9 cellular contexts compared by ENCODE assay signal in the genomic region with DNA sequence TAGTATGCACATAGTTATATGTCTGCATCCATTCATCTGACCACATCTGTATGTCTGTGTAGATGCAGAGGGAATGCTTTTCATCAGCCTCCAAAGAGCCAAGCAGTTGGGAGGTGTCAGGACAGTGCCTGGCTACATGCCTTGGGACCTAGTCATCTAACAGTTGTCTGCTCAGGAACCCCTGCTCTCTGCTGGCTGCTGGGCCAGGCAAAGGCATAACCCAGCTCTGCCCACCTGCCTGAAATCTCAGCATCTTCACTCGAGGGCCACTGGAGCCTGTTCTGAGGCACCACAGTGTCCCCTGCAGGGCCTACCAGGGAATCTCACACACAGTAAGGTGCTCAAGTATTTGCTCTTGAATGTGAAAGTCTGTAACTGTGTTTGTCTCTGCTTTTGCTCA. TPM values are rescaled to one million over a fixed set of nuclear protein-coding genes. Genes with fewer than 3 reads are reported as not detected.
DNase-seq lines count a peak whose midpoint lies in the region; ATAC-seq and TF ChIP-seq lines count a peak whose summit lies in the region.
"Had no signal": no experiment of that assay in that cellular context is flagged by ENCODE, and none has a peak within 500 bp of the region (broad histone marks: within the 10 kb centered on the region; RNA-seq: fewer than 3 reads in every experiment).

No MANE protein-coding gene starts in this region.

- H3K4me3 ChIP-seq in AG04450 (ENCODE audit: low read depth, low read length) (no peak overlapping the region), GM12864 (ENCODE audit: low read depth, low read length) (no peak overlapping the region), foreskin fibroblast (ENCODE audit: low read depth in 1 of 2, low read length in 2 of 2) (no peak overlapping the region), stomach (no peak overlapping the region)

- WGBS in stomach, 5 donors, result 0 to 5% (median 4%) methylated on average over 1 of the region's 1 CpG

- DNase-seq in AG04450 (ENCODE audit: low read depth, low spot score), result peak; percentile 67
- DNase-seq in GM12864 (ENCODE audit: low read depth), result no peak
- peak; percentile 58 for DNase-seq in RWPE1 (ENCODE audit: low spot score)
- peak; percentile 74 to 90 for DNase-seq in foreskin fibroblast
- DNase-seq in stomach, result no peak
- no peak for DNase-seq in NCI-H2107 (lab: John Stamatoyannopoulos, UW)
- no peak for DNase-seq in NCI-H187 (lab: John Stamatoyannopoulos, UW)

- TF ChIP-seq CTCF in AG04450 (IDR thresholded peaks at IDR 0.05; ENCODE audit: low read depth, low read length), result peak; percentile 73
- TF ChIP-seq CTCF in GM12864 (IDR thresholded peaks at IDR 0.05; ENCODE audit: low read depth, low read length, missing control alignments), result peak; percentile 47
- peak; percentile 57 for TF ChIP-seq CTCF in RWPE1 (conservative IDR thresholded peaks at IDR 0.05; ENCODE audit: low read depth)
- peak; percentile 72 for TF ChIP-seq CTCF in foreskin fibroblast (IDR thresholded peaks at IDR 0.05; ENCODE audit: low read depth, low read length)
- TF ChIP-seq CTCF in stomach (IDR thresholded peaks at IDR 0.05), result peak in 1 of 7 experiments; percentile 8

- peaks cover 11 to 31% (median 21%) of the 10 kb centered on the region in 4 donors for H3K4me1 ChIP-seq in stomach

- no peak overlapping the region for H3K27ac ChIP-seq in AG04450 (ENCODE audit: low read depth, low read length)
- H3K27ac ChIP-seq in RWPE1, result peak overlapping the region; percentile 41
- no peak overlapping the region for H3K27ac ChIP-seq in stomach

- CTCF ChIA-PET in AG04450 (lab: Charles Lee), result interaction anchor here (0.6 to 4.0 kb wide), 5 partner anchors 9 to 492 kb away, joined by 3 to 12 read pairs (median 4); partner anchors contain the start of gene NTMT1
- CTCF ChIA-PET in RWPE1 (lab: Yijun Ruan, JAX), result interaction anchor here (0.5 to 1.1 kb wide), 4 partner anchors 443 to 857 kb away, joined by 3 to 9 read pairs (median 3); no protein-coding TSS in a partner anchor

- H3K27ac Mint-ChIP-seq in stimulated activated memory B cell treated with anti-CD40 and anti-IgM and Interleukin-4, amounts not matched to agents 10 μg/mL and 1 μg/mL and 100 μg/mL, for 72 hours, result no peak overlapping the region

- intact Hi-C loops in stomach (cut with DNase I; ENCODE audit: low total_unique reads), result no loop called here

- no peaks in the 10 kb centered on the region; the same call in 1 of the 2 replicates for H3K9me3 ChIP-seq in AG04450 (ENCODE audit: control insufficient read depth, insufficient read depth, low read length)
- no peaks in the 10 kb centered on the region for H3K9me3 ChIP-seq in stomach

- no peak for ATAC-seq in stimulated activated memory B cell treated with anti-CD40 and anti-IgM and Interleukin-4, amounts not matched to agents 10 μg/mL and 1 μg/mL and 100 μg/mL, for 72 hours

- no peaks in the 10 kb centered on the region for H3K27me3 ChIP-seq in AG04450 (ENCODE audit: control insufficient read depth, insufficient read depth, low read length)
- peaks cover 0 to 20% (median 12%) of the 10 kb centered on the region in 3 donors for H3K27me3 ChIP-seq in stomach

- TF ChIP-seq POLR2A in stomach (IDR thresholded peaks at IDR 0.05), result no peak

- POLR2A ChIA-PET in AG04450 (lab: Yijun Ruan, JAX) (interaction anchor here (0.6 to 1.0 kb wide), 2 partner anchors 9 to 120 kb away, joined by 3 to 4 read pairs; partner anchors contain the start of gene NTMT1), RWPE1 (lab: Yijun Ruan, JAX; ENCODE audit: low non-redundant PET) (no interaction called here)

- no peaks in the 10 kb centered on the region for H3K36me3 Mint-ChIP-seq in stimulated activated memory B cell treated with anti-CD40 and anti-IgM and Interleukin-4, amounts not matched to agents 10 μg/mL and 1 μg/mL and 100 μg/mL, for 72 hours

- no peak overlapping the region for H3K4me3 Mint-ChIP-seq in stimulated activated memory B cell treated with anti-CD40 and anti-IgM and Interleukin-4, amounts not matched to agents 10 μg/mL and 1 μg/mL and 100 μg/mL, for 72 hours

- no peaks in the 10 kb centered on the region for H3K36me3 ChIP-seq in stomach

- peaks cover 40% of the 10 kb centered on the region for H3K27me3 Mint-ChIP-seq in stimulated activated memory B cell treated with anti-CD40 and anti-IgM and Interleukin-4, amounts not matched to agents 10 μg/mL and 1 μg/mL and 100 μg/mL, for 72 hours

- peaks cover 2% of the 10 kb centered on the region for H3K9me3 Mint-ChIP-seq in stimulated activated memory B cell treated with anti-CD40 and anti-IgM and Interleukin-4, amounts not matched to agents 10 μg/mL and 1 μg/mL and 100 μg/mL, for 72 hours

- no peak for TF ChIP-seq EP300 in stomach (IDR thresholded peaks at IDR 0.05)

- H3K4me1 Mint-ChIP-seq in stimulated activated memory B cell treated with anti-CD40 and anti-IgM and Interleukin-4, amounts not matched to agents 10 μg/mL and 1 μg/mL and 100 μg/mL, for 72 hours, result peaks cover 6% of the 10 kb centered on the region

RNA-seq across cellular contexts. Expression of gene C9orf50, which starts 3.7 kb away (rescaled TPM):
- 0.26 and 0.30 TPM in 2 replicates for polyA plus RNA-seq in AG04450 (2011; rRNA removed)
- polyA minus RNA-seq in AG04450 (2011; rRNA and poly(A)+ RNA removed), result not detected in 2 replicates
- not detected for total RNA-seq in stomach
- polyA plus RNA-seq in stomach, result under 1 TPM in 1 of 3 donors, not detected in 2; 0.13 TPM
- total RNA-seq: subcutaneous adipose tissue had no signal

RNA-seq across cellular contexts. Expression of gene NTMT1, which starts 8.8 kb away (rescaled TPM):
- 49.3 and 50.4 TPM in 2 replicates for polyA plus RNA-seq in AG04450 (2011; rRNA removed)
- 25.3 and 30.8 TPM in 2 replicates for polyA minus RNA-seq in AG04450 (2011; rRNA and poly(A)+ RNA removed)
- total RNA-seq in stomach, result 10 to 100 TPM in 4 of 5 donors, 1 to 10 TPM in 1; 1.7 to 29.8 (median 16.1) TPM
- 10 to 100 TPM; 40.2 to 68.4 (median 45.8) TPM for polyA plus RNA-seq in stomach

RNA-seq across cellular contexts. Expression of gene ASB6, which starts 24.8 kb away (rescaled TPM):
- polyA plus RNA-seq in AG04450 (2011; rRNA removed) (11.6 and 15.3 TPM in 2 replicates), stomach (10 to 100 TPM in 2 of 3 donors, 1 to 10 TPM in 1; 9.6 to 12.6 (median 10.3) TPM)
- 9.4 and 14.0 TPM in 2 replicates for polyA minus RNA-seq in AG04450 (2011; rRNA and poly(A)+ RNA removed)
- total RNA-seq in stomach, result 10 to 100 TPM in 4 of 5 donors, 1 to 10 TPM in 1; 7.5 to 35.6 (median 18.1) TPM

RNA-seq across cellular contexts. Expression of gene PRRX2, which starts 48.3 kb away (rescaled TPM):
- 8.3 and 15.0 TPM in 2 replicates for polyA plus RNA-seq in AG04450 (2011; rRNA removed)
- 4.0 and 4.2 TPM in 2 replicates for polyA minus RNA-seq in AG04450 (2011; rRNA and poly(A)+ RNA removed)
- 1 to 10 TPM in 2 of 5 donors, under 1 TPM in 1, not detected in 2; 0.87 to 2.6 (median 1.7) TPM for total RNA-seq in stomach
- polyA plus RNA-seq in stomach, result 1 to 10 TPM; 3.3 to 8.4 (median 6.7) TPM

Comparison
In these comparisons a context has a peak if more than half of its experiments do, and no peak if none do; other contexts are left out.
1. DNase-seq: peak in AG04450 (single experiment), RWPE1 (single experiment) and foreskin fibroblast (2 of 2); none in GM12864 (single experiment), stomach (single experiment), NCI-H2107 (single experiment) and NCI-H187 (0 of 2).